23 cellular contexts compared by ENCODE assay signal in genomic region chr2:71546777-71547281, GRCh38.
"Had no signal": no experiment of that assay in that cellular context is flagged by ENCODE, and none has a peak within 500 bp of the region (broad histone marks: within the 10 kb centered on the region; RNA-seq: fewer than 3 reads in every experiment).

No MANE protein-coding gene starts in this region.

- H3K27me3 ChIP-seq: vagina had no signal

- H3K36me3 Mint-ChIP-seq: activated CD8-positive, alpha-beta memory T cell treated with anti-CD3 and anti-CD28 coated beads, Interleukin-2, amount 10 ng/mL, durations not matched to agents 7 days and 5 days; memory B cell; T-cell had no signal

- H3K9me3 Mint-ChIP-seq: activated CD4-positive, alpha-beta memory T cell treated with anti-CD3 and anti-CD28 coated beads, Interleukin-2, amount 10 ng/mL, durations not matched to agents 7 days and 5 days; activated T-helper 2 cell treated with anti-CD3 and anti-CD28 coated beads, Interferon-gamma antibody, Interleukin-2, Interleukin-4, amounts not matched to agents 10 μg/mL and 5 μg/mL and 100 μg/mL, durations not matched to agents 14 hours and 24 hours and 36 hours; effector memory CD8-positive, alpha-beta T cell; memory B cell; T-cell had no signal

- DNase-seq: activated CD4-positive, alpha-beta memory T cell treated with anti-CD3 and anti-CD28 coated beads, Interleukin-2, amount 10 ng/mL, durations not matched to agents 7 days and 5 days; activated CD4-positive, alpha-beta T cell treated with anti-CD3 and anti-CD28 coated beads for 48 hours; activated CD4-positive, CD25-positive, alpha-beta regulatory T cell; activated CD8-positive, alpha-beta memory T cell treated with anti-CD3 and anti-CD28 coated beads, Interleukin-2, amount 10 ng/mL, durations not matched to agents 7 days and 5 days; activated naive CD4-positive, alpha-beta T cell treated with anti-CD3 and anti-CD28 coated beads, Interleukin-2, amount 50 U/mL, for 16 hours; adrenal gland; dermis blood vessel endothelial cell; effector memory CD8-positive, alpha-beta T cell; foreskin fibroblast; naive B cell; retina; SK-N-SH; stimulated activated CD4-positive, alpha-beta T cell treated with anti-CD3 and anti-CD28 coated beads, Interleukin-2, amount 100 ng/mL, for 24 hours; stimulated activated naive CD8-positive, alpha-beta T cell treated with anti-CD3 and anti-CD28 coated beads, Interleukin-15, Interleukin-2, amounts not matched to agents 100 U/mL and 50 U/mL, for 24 hours; T-cell; T-helper 9 cell had no signal

- H3K4me1 ChIP-seq: parathyroid adenoma, vagina had no signal

- H3K27ac ChIP-seq: adrenal gland, left lung, parathyroid adenoma, tibial nerve, vagina had no signal

- ATAC-seq: activated CD8-positive, alpha-beta memory T cell treated with anti-CD3 and anti-CD28 coated beads, Interleukin-2, amount 10 ng/mL, durations not matched to agents 7 days and 5 days; effector memory CD8-positive, alpha-beta T cell; left lung; mucosa of descending colon; stimulated activated naive CD8-positive, alpha-beta T cell treated with anti-CD3 and anti-CD28 coated beads, Interleukin-15, Interleukin-2, amounts not matched to agents 100 U/mL and 50 U/mL, for 24 hours; T-cell had no signal

- H3K4me3 Mint-ChIP-seq: activated CD4-positive, alpha-beta memory T cell treated with anti-CD3 and anti-CD28 coated beads, Interleukin-2, amount 10 ng/mL, durations not matched to agents 7 days and 5 days; activated CD8-positive, alpha-beta memory T cell treated with anti-CD3 and anti-CD28 coated beads, Interleukin-2, amount 10 ng/mL, durations not matched to agents 7 days and 5 days; effector memory CD8-positive, alpha-beta T cell; memory B cell; naive B cell had no signal

- H3K27ac Mint-ChIP-seq: activated CD4-positive, alpha-beta memory T cell treated with anti-CD3 and anti-CD28 coated beads, Interleukin-2, amount 10 ng/mL, durations not matched to agents 7 days and 5 days; activated CD8-positive, alpha-beta memory T cell treated with anti-CD3 and anti-CD28 coated beads, Interleukin-2, amount 10 ng/mL, durations not matched to agents 7 days and 5 days; activated T-helper 2 cell treated with anti-CD3 and anti-CD28 coated beads, Interferon-gamma antibody, Interleukin-2, Interleukin-4, amounts not matched to agents 10 μg/mL and 5 μg/mL and 100 μg/mL, durations not matched to agents 14 hours and 24 hours and 36 hours; effector memory CD8-positive, alpha-beta T cell; memory B cell; naive B cell; T-cell had no signal

- H3K36me3 ChIP-seq: adrenal gland, tibial nerve, vagina had no signal

- H3K9me3 ChIP-seq: adrenal gland, left lung, mucosa of descending colon, SK-N-SH, tibial nerve, vagina had no signal

- H3K4me3 ChIP-seq: adrenal gland, left lung, mucosa of descending colon, tibial nerve, vagina had no signal
